In genomic region chr10:62501547-62501946, GRCh38 we compare ENCODE assay signal across 18 cellular contexts.
DNase-seq lines count a peak whose midpoint lies in the region; ATAC-seq, FAIRE-seq and TF ChIP-seq lines count a peak whose summit lies in the region.
"Had no signal": no experiment of that assay in that cellular context is flagged by ENCODE, and none has a peak within 500 bp of the region (broad histone marks: within the 10 kb centered on the region; RNA-seq: fewer than 3 reads in every experiment).

No MANE protein-coding gene starts in this region.

- TF ChIP-seq CTCF in fibroblast of the aortic adventitia (IDR thresholded peaks at IDR 0.05; ENCODE audit: insufficient read depth, low read length) = no peak

- H3K4me3 ChIP-seq in fibroblast of the aortic adventitia (ENCODE audit: low read depth, low read length) = no peak overlapping the region
- H3K4me3 ChIP-seq: right atrium auricular region had no signal

- POLR2A ChIA-PET in HEK293T (lab: Yijun Ruan, JAX) = no interaction called here

- FAIRE-seq in RCC 7860 (lab: Jason Lieb, UNC) = peak; percentile 69
- FAIRE-seq: H54 had no signal

- peak; percentile 9 for DNase-seq in AG08395 (ENCODE audit: low spot score)
- no peak for DNase-seq in HEK293T (ENCODE audit: extremely low spot score)
- DNase-seq in RCC 7860 (ENCODE audit: low spot score) = peak; percentile 27
- peak; percentile 7 for DNase-seq in fibroblast of the aortic adventitia (ENCODE audit: low read depth)
- no peak for DNase-seq in NCI-H82 (lab: John Stamatoyannopoulos, UW)
- DNase-seq in NCI-H2196 (lab: John Stamatoyannopoulos, UW; ENCODE audit: unreplicated experiment) = no peak
- DNase-seq in COLO829 (ENCODE audit: low spot score) = no peak
- DNase-seq: activated CD8-positive, alpha-beta memory T cell treated with anti-CD3 and anti-CD28 coated beads, Interleukin-2, amount 50 U/mL, for 48 hours; activated gamma-delta T cell treated with Interleukin-2 at 50 U/mL for 16 hours; CD8-positive, alpha-beta T cell; hippocampal formation; Karpas-422; NCI-H146; NCI-H226; SK-N-SH had no signal

- ATAC-seq in HG02885 (IDR thresholded peaks at IDR 0.05; ENCODE audit: poor library complexity, unreplicated experiment) = no peak
- ATAC-seq: CD8-positive, alpha-beta T cell had no signal

- CTCF ChIA-PET in HEK293T (lab: Yijun Ruan, JAX) = no interaction called here

TF ChIP-seq in HEK293T, 16 proteins besides CTCF, POLR2A, EP300 and RAD21:
- 0 out of 2 replicates have a peak, but pooled peaks have one; percentile 10 for TF ChIP-seq PKNOX1 (IDR thresholded peaks at IDR 0.05)
- no peak for TF ChIP-seq BHLHE40 (IDR thresholded peaks at IDR 0.05; ENCODE audit: borderline replicate concordance)

Comparison
In these comparisons a context has a peak if more than half of its experiments do, and no peak if none do; other contexts are left out.
1. DNase-seq: peak in AG08395 (single experiment), RCC 7860 (single experiment) and fibroblast of the aortic adventitia (single experiment); none in HEK293T (single experiment), NCI-H82 (single experiment), NCI-H2196 (single experiment) and COLO829 (single experiment).